ENCODE assay signal across 7 cellular contexts in the genomic region with DNA sequence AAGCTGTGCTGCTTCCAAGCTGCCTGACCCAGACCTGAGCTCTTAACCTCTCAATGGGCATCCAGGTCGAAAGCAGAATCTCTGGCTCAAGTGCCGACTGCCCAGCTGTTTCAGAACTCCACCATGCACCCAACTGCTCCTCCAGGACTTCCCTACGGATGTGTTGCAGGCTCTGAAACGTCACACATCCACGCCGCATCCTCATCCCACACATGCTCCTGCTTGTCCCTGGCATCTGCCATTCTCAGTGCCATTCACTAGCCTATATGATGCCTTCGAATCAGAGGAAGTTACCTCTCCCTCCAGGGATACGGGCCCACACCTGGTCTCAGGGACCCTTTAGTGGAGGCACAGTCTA. TPM values are rescaled to one million over a fixed set of nuclear protein-coding genes. Genes with fewer than 3 reads are reported as not detected.
DNase-seq lines count a peak whose midpoint lies in the region; ATAC-seq and TF ChIP-seq lines count a peak whose summit lies in the region.

No MANE protein-coding gene starts in this region.

- DNase-seq in H7 (peak; percentile 17), RWPE1 (ENCODE audit: low spot score) (no peak), esophagus muscularis mucosa (ENCODE audit: extremely low spot score) (peak; percentile 74), psoas muscle (no peak), 8988T (no peak), amniotic stem cell (lab: John Stamatoyannopoulos, UW) (no peak), NCI-H446 treated with DMSO at 0.1 percent for 48 hours (lab: John Stamatoyannopoulos, UW) (no peak)

- H3K27ac ChIP-seq in RWPE1 (peak overlapping the region; percentile 64), esophagus muscularis mucosa (replicated peaks in 1 of 4) (no peak overlapping the region), psoas muscle (no peak overlapping the region)

- H3K9me3 ChIP-seq in esophagus muscularis mucosa (no peaks in the 10 kb centered on the region), psoas muscle (no peaks in the 10 kb centered on the region)

- no peak for TF ChIP-seq CTCF in RWPE1 (conservative IDR thresholded peaks at IDR 0.05; ENCODE audit: low read depth)
- no peak for TF ChIP-seq CTCF in esophagus muscularis mucosa (IDR thresholded peaks at IDR 0.05)
- no peak for TF ChIP-seq CTCF in psoas muscle (IDR thresholded peaks at IDR 0.05)

- intact Hi-C loops in esophagus muscularis mucosa (cut with DNase I): loop anchor here (5.0 kb wide), 1 partner anchor 534 kb away; no protein-coding TSS in a partner anchor
- intact Hi-C loops in psoas muscle (cut with DNase I): loop anchor here in 1 of 2 donors (2.0 kb wide), 2 partner anchors 246 to 532 kb away; no protein-coding TSS in a partner anchor

- WGBS in esophagus muscularis mucosa: 67% methylated on average over 8 of the region's 8 CpGs
- 43 to 59% (median 54%) methylated on average over 8 of the region's 8 CpGs for WGBS in psoas muscle, 3 donors

- H3K36me3 ChIP-seq in H7 (replicated peaks; ENCODE audit: control insufficient read depth, insufficient read depth, low read length) (no peaks in the 10 kb centered on the region), esophagus muscularis mucosa (no peaks in the 10 kb centered on the region), psoas muscle (ENCODE audit: insufficient read depth in 1 of 2, low read depth in 1 of 2) (no peaks in the 10 kb centered on the region)

- POLR2A ChIA-PET in RWPE1 (lab: Yijun Ruan, JAX; ENCODE audit: low non-redundant PET): interaction anchor here (0.9 kb wide), 1 partner anchor 14 kb away, joined by 4 read pairs; no protein-coding TSS in a partner anchor

- peak overlapping the region; percentile 41 for H3K4me3 ChIP-seq in H7 (ENCODE audit: insufficient read depth, low read depth, low read length)
- peak overlapping the region in 2 of 4 donors; percentile 47 to 62 for H3K4me3 ChIP-seq in esophagus muscularis mucosa
- H3K4me3 ChIP-seq in psoas muscle: peak overlapping the region; percentile 52

- TF ChIP-seq EP300 in esophagus muscularis mucosa (IDR thresholded peaks at IDR 0.05): no peak

- H3K27me3 ChIP-seq in H7 (ENCODE audit: control insufficient read depth, insufficient read depth, low read length) (peaks cover 22% of the 10 kb centered on the region), esophagus muscularis mucosa (peaks cover 0 to 50% (median 0%) of the 10 kb centered on the region in 4 donors), psoas muscle (ENCODE audit: insufficient read depth in 3 of 3, low read length in 2 of 3) (peaks cover 0 to 17% (median 1%) of the 10 kb centered on the region in 3 donors)

- CTCF ChIA-PET in RWPE1 (lab: Yijun Ruan, JAX): interaction anchor here (0.5 to 1.7 kb wide), 20 partner anchors 9 to 788 kb away, joined by 3 to 20 read pairs (median 4); a partner anchor contains a TSS

- ATAC-seq in psoas muscle: no peak

- H3K4me1 ChIP-seq in esophagus muscularis mucosa: peaks cover 15 to 28% (median 24%) of the 10 kb centered on the region in 4 donors
- peaks cover 6% of the 10 kb centered on the region for H3K4me1 ChIP-seq in psoas muscle

- TF ChIP-seq POLR2A in esophagus muscularis mucosa (IDR thresholded peaks at IDR 0.05; ENCODE audit: low read depth): no peak

RNA-seq across cellular contexts. Expression of a gene that starts 11.2 kb away (rescaled TPM):
- not detected in 2 replicates for total RNA-seq in H7 (2014; rRNA removed; shearing (Covaris generic))
- total RNA-seq in esophagus muscularis mucosa (1 to 10 TPM in 1 of 4 donors, not detected in 3; 1.8 TPM), psoas muscle (under 1 TPM in 3 of 4 donors, not detected in 1; 0.25 to 0.81 (median 0.52) TPM)
- polyA plus RNA-seq in psoas muscle: 1 to 10 TPM in 1 of 3 donors, under 1 TPM in 2; 0.11 to 1.4 (median 0.26) TPM

RNA-seq across cellular contexts. Expression of a gene that starts 41.4 kb away (rescaled TPM):
- not detected in 2 replicates for total RNA-seq in H7 (2014; rRNA removed; shearing (Covaris generic))
- total RNA-seq in esophagus muscularis mucosa (under 1 TPM in 2 of 4 donors, not detected in 2; 0.19 to 0.46 TPM), psoas muscle (not detected)
- under 1 TPM in 2 of 3 donors, not detected in 1; 0.03 to 0.04 TPM for polyA plus RNA-seq in psoas muscle

RNA-seq across cellular contexts. Expression of a gene that starts 53.4 kb away (rescaled TPM):
- 0.07 and 0.70 TPM in 2 replicates for total RNA-seq in H7 (2014; rRNA removed; shearing (Covaris generic))
- total RNA-seq in esophagus muscularis mucosa (1 to 10 TPM; 2.5 to 4.8 (median 4.1) TPM), psoas muscle (1 to 10 TPM; 1.5 to 2.1 (median 1.7) TPM)
- 1 to 10 TPM in 1 of 3 donors, under 1 TPM in 2; 0.73 to 1.7 (median 0.92) TPM for polyA plus RNA-seq in psoas muscle

Comparison
In these comparisons a context has a peak if more than half of its experiments do, and no peak if none do; other contexts are left out.
1. DNase-seq: peak in H7 (single experiment) and esophagus muscularis mucosa (single experiment); none in RWPE1 (single experiment), psoas muscle (0 of 2), 8988T (single experiment), amniotic stem cell (single experiment) and NCI-H446 treated with DMSO at 0.1 percent for 48 hours (single experiment).